ENCODE assay signal across 8 cellular contexts in genomic region chr11:61792310-61793083, GRCh38. TPM values are rescaled to one million over a fixed set of nuclear protein-coding genes. Genes with fewer than 3 reads are reported as not detected.
DNase-seq lines count a peak whose midpoint lies in the region; ATAC-seq and TF ChIP-seq lines count a peak whose summit lies in the region.

TSS of gene FEN1 (plus strand) at chr11:61792911. CDS start at chr11:61795362, 2,451 bp downstream.
TSS of gene TMEM258 (minus strand) at chr11:61792599. CDS start at chr11:61792558, 41 bp downstream.

- H3K79me2 ChIP-seq in PC-9 (ENCODE audit: low read depth): peaks cover 72% of the 10 kb centered on the region

- H3K9me3 ChIP-seq in PC-9 (ENCODE audit: insufficient read depth, low read depth): no peaks in the 10 kb centered on the region
- no peaks in the 10 kb centered on the region for H3K9me3 ChIP-seq in muscle layer of colon (ENCODE audit: low read length)

- peaks cover 7% of the 10 kb centered on the region; the same call in 1 of the 2 replicates for H3F3A ChIP-seq in PC-9 (ENCODE audit: insufficient read depth, low read depth)

- no peak; the same call in 1 of the 2 replicates for TF ChIP-seq CTCF in PC-9 (conservative IDR thresholded peaks at IDR 0.05)

- H3K4me1 ChIP-seq in PC-9 (replicated peaks; ENCODE audit: insufficient read depth) (peaks cover 20% of the 10 kb centered on the region), muscle layer of colon (ENCODE audit: insufficient read depth, low read length) (peaks cover 24% of the 10 kb centered on the region)

- H3K9ac ChIP-seq in muscle layer of colon (ENCODE audit: low read length): peak within 1 kb of the TSS; percentile 99

- intact Hi-C loops in PC-9 (cut with micrococcal nuclease; ENCODE audit: unreplicated experiment): loop anchor here (5.0 to 10.0 kb wide), 3 partner anchors 45 to 330 kb away; partner anchors contain the start of gene INCENP

- H3K36me3 ChIP-seq in PC-9 (ENCODE audit: low read depth) (peaks cover 24% of the 10 kb centered on the region), muscle layer of colon (ENCODE audit: insufficient read depth, low read length) (peaks cover 34% of the 10 kb centered on the region)

- no peaks in the 10 kb centered on the region for H3K9me2 ChIP-seq in PC-9 (ENCODE audit: insufficient read depth)

- H3K27ac ChIP-seq in PC-9: peak within 1 kb of the TSS; percentile 81
- peak within 1 kb of the TSS; percentile 97 for H3K27ac ChIP-seq in muscle layer of colon (ENCODE audit: low read depth, low read length)

- H4K20me1 ChIP-seq in PC-9 (ENCODE audit: insufficient read depth): no peaks in the 10 kb centered on the region; the same call in 1 of the 2 replicates

- H2AFZ ChIP-seq in PC-9: peak within 1 kb of the TSS; percentile 84

- no peak for TF ChIP-seq RAD21 in Ishikawa (IDR thresholded peaks at IDR 0.05; ENCODE audit: low read depth)

- peak within 1 kb of the TSS; percentile 72 for H3K4me3 ChIP-seq in PC-9
- peak within 1 kb of the TSS; percentile 60 to 98 for H3K4me3 ChIP-seq in muscle layer of colon (ENCODE audit: low read depth in 1 of 2, low read length in 2 of 2)

- DNase-seq in DMS114 treated with DMSO at 0.1 percent for 48 hours (lab: John Stamatoyannopoulos, UW; ENCODE audit: unreplicated experiment) (peak; percentile 93), PC-9 (peak; percentile 89 to 90), erythroblast (lab: John Stamatoyannopoulos, UW) (peak; percentile 95 to 96)
- peak; percentile 87 for DNase-seq in activated T-cell treated with anti-CD3 and anti-CD28 coated beads, Interleukin-2, amount 50 U/mL, for 1 hour
- DNase-seq in stimulated activated CD8-positive, alpha-beta memory T cell treated with anti-CD3 and anti-CD28 coated beads, Interleukin-7, amount 100 ng/mL, for 1 hour (ENCODE audit: low read depth in 2 of 2): peak; percentile 69 to 72

- POLR2A ChIA-PET in PC-9 (lab: Charles Lee; ENCODE audit: unreplicated experiment): interaction anchor here (0.6 to 1.0 kb wide), 10 partner anchors 11 to 1139 kb away, joined by 3 to 6 read pairs (median 4); partner anchors contain the start of genes FADS2 and INCENP

- no TSS peak for BruUV-seq in PC-9 (replicated peaks; lab: Mats Ljungman, UMichigan)

- CTCF ChIA-PET in PC-9 (lab: Charles Lee): interaction anchor here (0.5 to 0.6 kb wide), 3 partner anchors 314 to 1623 kb away, joined by 3 to 4 read pairs (median 3); no protein-coding TSS in a partner anchor

- peak within 1 kb of the TSS; percentile 95 for H3K4me2 ChIP-seq in PC-9

- TF ChIP-seq POLR2A in erythroblast (IDR thresholded peaks at IDR 0.05; ENCODE audit: low read length): peak; percentile 92

- TF ChIP-seq EP300 in Ishikawa (IDR thresholded peaks at IDR 0.05; ENCODE audit: borderline replicate concordance): no peak

- peak; percentile 81 for ATAC-seq in GM21576 (IDR thresholded peaks at IDR 0.05; ENCODE audit: unreplicated experiment)

- H3K27me3 ChIP-seq in PC-9 (ENCODE audit: insufficient read depth, low read depth) (no peaks in the 10 kb centered on the region), muscle layer of colon (ENCODE audit: control insufficient read depth in 1 of 2, insufficient read depth in 2 of 2, low read length in 2 of 2) (no peaks in the 10 kb centered on the region)

TF ChIP-seq in Ishikawa, 13 proteins besides CTCF, POLR2A, EP300 and RAD21:
- peak; percentile 65 for TF ChIP-seq ZBTB7A (IDR thresholded peaks at IDR 0.05; ENCODE audit: low read depth)
- no peak; the same call in none of the 2 replicates for TF ChIP-seq TCF12 (IDR thresholded peaks at IDR 0.05; ENCODE audit: low read depth)
- peak; percentile 77 for TF ChIP-seq YY1 (IDR thresholded peaks at IDR 0.05; ENCODE audit: low read depth)
- peak; percentile 86 for TF ChIP-seq MAX (IDR thresholded peaks at IDR 0.05)
- TF ChIP-seq USF1 (IDR thresholded peaks at IDR 0.05): peak; percentile 99
- no peak; the same call in 1 of the 2 replicates for TF ChIP-seq FOXM1 (IDR thresholded peaks at IDR 0.05; ENCODE audit: borderline replicate concordance, low read depth)
- TF ChIP-seq CREB1 (IDR thresholded peaks at IDR 0.05; ENCODE audit: low read depth): peak; percentile 55
- TF ChIP-seq EGR1 (IDR thresholded peaks at IDR 0.05): no peak
- TF ChIP-seq TAF1 (IDR thresholded peaks at IDR 0.05; ENCODE audit: low read depth): peak; percentile 79

RNA-seq across cellular contexts. Expression of gene FEN1, which starts in this region (rescaled TPM):
- 56.5 and 60.9 TPM in 2 replicates for total RNA-seq in PC-9 (2021)

RNA-seq across cellular contexts. Expression of gene TMEM258, which starts in this region (rescaled TPM):
- 141 and 217 TPM in 2 replicates for total RNA-seq in PC-9 (2021)

Comparison
In these comparisons a context has a peak if more than half of its experiments do, and no peak if none do; other contexts are left out.
1. Peak in every context shown above with its lines: DNase-seq, ATAC-seq, H3K4me3 ChIP-seq and H3K27ac ChIP-seq.